ENCODE assay signal across 27 cellular contexts in the genomic region with DNA sequence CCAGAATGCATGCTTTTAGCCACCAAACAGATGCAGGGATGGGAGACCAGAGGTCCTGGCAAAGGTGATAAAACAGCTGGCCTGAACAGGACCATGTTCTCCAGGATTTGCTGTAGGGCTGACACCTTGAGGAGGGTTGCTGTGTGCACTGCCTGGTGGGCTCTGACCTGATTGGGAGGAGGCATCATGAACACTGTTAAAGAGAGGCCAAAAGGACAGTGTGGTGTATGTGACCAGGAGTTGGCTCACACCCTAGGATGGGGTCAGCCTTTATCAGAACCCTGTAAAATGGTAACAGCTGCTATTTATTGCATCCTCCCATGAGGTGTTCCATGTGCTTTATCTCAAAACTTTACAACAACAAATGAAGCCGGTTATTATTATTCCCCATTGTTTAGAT. TPM values are rescaled to one million over a fixed set of nuclear protein-coding genes. Genes with fewer than 3 reads are reported as not detected.
"Had no signal": no experiment of that assay in that cellular context is flagged by ENCODE, and none has a peak within 500 bp of the region (broad histone marks: within the 10 kb centered on the region; RNA-seq: fewer than 3 reads in every experiment).

No MANE protein-coding gene starts in this region.

- H3K4me1 ChIP-seq: esophagus muscularis mucosa, foreskin keratinocyte, gastrocnemius medialis, heart right ventricle, left lung, lower lobe of right lung had no signal

- H3K4me3 ChIP-seq: coronary artery, dorsolateral prefrontal cortex, esophagus muscularis mucosa, gastrocnemius medialis, heart right ventricle, left lung, lower lobe of right lung had no signal

- DNase-seq: dermis blood vessel endothelial cell; dorsolateral prefrontal cortex; effector CD4-positive, alpha-beta T cell; effector memory CD4-positive, alpha-beta T cell; foreskin keratinocyte; gastrocnemius medialis; glutamatergic neuron; head of caudate nucleus; heart right ventricle; hippocampal formation; left cardiac atrium; left lung; left ventricle myocardium superior; lower lobe of right lung; mesenchymal stem cell; midbrain had no signal

- H3K9me3 ChIP-seq: esophagus muscularis mucosa, gastrocnemius medialis, left lung, lower lobe of right lung had no signal

- ATAC-seq: foreskin keratinocyte, gastrocnemius medialis, heart right ventricle, left cardiac atrium, left lung, left ventricle myocardium superior, lower lobe of right lung had no signal

- H3K36me3 ChIP-seq: esophagus muscularis mucosa, gastrocnemius medialis, heart right ventricle, left lung, lower lobe of right lung had no signal

- H3K27ac ChIP-seq: coronary artery, dorsolateral prefrontal cortex, esophagus muscularis mucosa, foreskin keratinocyte, gastrocnemius medialis, heart right ventricle, left lung, lower lobe of right lung had no signal

RNA-seq across cellular contexts. Expression of a gene that starts 8.8 kb away (rescaled TPM):
- total RNA-seq: dermis blood vessel endothelial cell, endothelial cell of umbilical vein, epithelial cell of proximal tubule, fibroblast of lung, fibroblast of villous mesenchyme, foreskin keratinocyte, gastrocnemius medialis, glomerular endothelial cell, kidney epithelial cell, lung microvascular endothelial cell, mononuclear cell had no signal
- polyA plus RNA-seq: endothelial cell of umbilical vein, fibroblast of lung, foreskin keratinocyte, keratinocyte had no signal
